1 cellular context compared by ENCODE assay signal in the genomic region with DNA sequence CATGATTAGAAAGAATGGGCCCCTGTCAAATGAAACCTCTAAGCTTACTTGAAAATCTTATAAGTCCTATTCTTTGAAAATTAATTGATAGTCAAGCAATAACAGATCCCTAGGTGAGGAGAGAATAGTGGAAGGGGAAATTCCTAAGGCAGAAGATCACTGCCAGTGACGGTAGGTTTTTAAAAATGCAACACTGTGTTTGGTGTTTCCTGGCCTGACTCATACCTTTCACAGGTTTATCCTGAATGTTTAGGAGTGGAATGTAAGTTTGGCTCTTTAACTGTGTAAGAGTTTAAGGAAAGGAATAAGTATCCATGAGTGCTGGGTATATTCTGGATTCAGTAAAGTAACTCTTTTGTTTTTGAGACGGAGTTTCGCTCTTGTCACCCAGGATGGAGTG.
TF ChIP-seq lines count a peak whose summit lies in the region.

No MANE protein-coding gene starts in this region.

TF ChIP-seq in SK-N-SH treated with all-trans-retinoic acid at 6 μM for 48 hours, 23 proteins besides CTCF, POLR2A, EP300 and RAD21 (continued from another document):
- TF ChIP-seq, protein P1, sequence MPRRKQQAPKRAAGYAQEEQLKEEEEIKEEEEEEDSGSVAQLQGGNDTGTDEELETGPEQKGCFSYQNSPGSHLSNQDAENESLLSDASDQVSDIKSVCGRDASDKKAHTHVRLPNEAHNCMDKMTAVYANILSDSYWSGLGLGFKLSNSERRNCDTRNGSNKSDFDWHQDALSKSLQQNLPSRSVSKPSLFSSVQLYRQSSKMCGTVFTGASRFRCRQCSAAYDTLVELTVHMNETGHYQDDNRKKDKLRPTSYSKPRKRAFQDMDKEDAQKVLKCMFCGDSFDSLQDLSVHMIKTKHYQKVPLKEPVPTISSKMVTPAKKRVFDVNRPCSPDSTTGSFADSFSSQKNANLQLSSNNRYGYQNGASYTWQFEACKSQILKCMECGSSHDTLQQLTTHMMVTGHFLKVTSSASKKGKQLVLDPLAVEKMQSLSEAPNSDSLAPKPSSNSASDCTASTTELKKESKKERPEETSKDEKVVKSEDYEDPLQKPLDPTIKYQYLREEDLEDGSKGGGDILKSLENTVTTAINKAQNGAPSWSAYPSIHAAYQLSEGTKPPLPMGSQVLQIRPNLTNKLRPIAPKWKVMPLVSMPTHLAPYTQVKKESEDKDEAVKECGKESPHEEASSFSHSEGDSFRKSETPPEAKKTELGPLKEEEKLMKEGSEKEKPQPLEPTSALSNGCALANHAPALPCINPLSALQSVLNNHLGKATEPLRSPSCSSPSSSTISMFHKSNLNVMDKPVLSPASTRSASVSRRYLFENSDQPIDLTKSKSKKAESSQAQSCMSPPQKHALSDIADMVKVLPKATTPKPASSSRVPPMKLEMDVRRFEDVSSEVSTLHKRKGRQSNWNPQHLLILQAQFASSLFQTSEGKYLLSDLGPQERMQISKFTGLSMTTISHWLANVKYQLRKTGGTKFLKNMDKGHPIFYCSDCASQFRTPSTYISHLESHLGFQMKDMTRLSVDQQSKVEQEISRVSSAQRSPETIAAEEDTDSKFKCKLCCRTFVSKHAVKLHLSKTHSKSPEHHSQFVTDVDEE (CRISPR knock-in tag; IDR thresholded peaks at IDR 0.05): no peak
- TF ChIP-seq OSR1 (CRISPR knock-in tag; IDR thresholded peaks at IDR 0.05): no peak
- TF ChIP-seq TOX (CRISPR knock-in tag; IDR thresholded peaks at IDR 0.05; ENCODE audit: borderline replicate concordance): no peak
- TF ChIP-seq ISL1 (CRISPR knock-in tag; IDR thresholded peaks at IDR 0.05): no peak
